In the genomic region with DNA sequence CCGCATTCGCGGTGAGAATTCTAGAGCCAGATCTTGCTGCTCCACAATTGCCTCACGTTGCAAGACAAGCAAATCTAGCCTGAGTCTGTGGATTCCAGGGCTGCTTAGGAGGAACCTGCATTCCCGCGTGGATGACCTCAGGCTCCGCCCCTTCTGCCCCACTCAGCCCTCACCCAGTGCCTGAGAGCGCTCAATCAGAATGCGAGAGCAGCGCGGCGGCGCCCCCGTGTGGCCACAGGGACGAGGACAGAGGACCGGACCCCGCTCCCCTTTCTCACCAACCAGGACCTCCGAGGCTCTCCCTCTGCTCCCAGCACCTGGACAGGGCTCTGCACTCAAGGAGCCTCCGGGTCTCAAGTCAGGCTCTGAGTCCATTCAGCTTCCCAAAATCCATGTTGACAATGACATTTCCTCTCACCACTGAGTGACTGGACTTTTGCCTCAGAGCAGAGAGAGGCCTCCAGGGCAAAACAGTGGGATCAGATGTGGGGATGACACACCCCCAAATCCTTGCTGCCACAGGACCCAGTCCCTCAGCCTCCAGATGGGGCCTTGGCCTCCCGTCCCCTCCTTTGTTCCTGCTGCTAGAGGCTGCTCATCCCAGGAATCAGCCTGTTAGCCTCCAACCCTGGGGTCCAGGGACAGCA, we compare ENCODE assay signal across 7 cellular contexts. TPM values are rescaled to one million over a fixed set of nuclear protein-coding genes. Genes with fewer than 3 reads are reported as not detected.
DNase-seq lines count a peak whose midpoint lies in the region; ATAC-seq and TF ChIP-seq lines count a peak whose summit lies in the region.

No MANE protein-coding gene starts in this region.

- no peak for TF ChIP-seq POLR2A in esophagus squamous epithelium (IDR thresholded peaks at IDR 0.05)

- no peaks in the 10 kb centered on the region for H3K36me3 Mint-ChIP-seq in naive thymus-derived CD4-positive, alpha-beta T cell
- H3K36me3 Mint-ChIP-seq in stimulated activated effector memory CD8-positive, alpha-beta T cell treated with anti-CD3 and anti-CD28 coated beads, Interleukin-12 subunit alpha, Interleukin-12 subunit beta, amount 100 ng/mL, for 72 hours = no peaks in the 10 kb centered on the region

- WGBS in esophagus squamous epithelium, 2 donors = 17 to 54% methylated on average over 4 to 17 of the region's 20 CpGs

- POLR2A ChIA-PET in naive thymus-derived CD4-positive, alpha-beta T cell (lab: Charles Lee) = interaction anchor here (0.6 kb wide), 1 partner anchor 200 kb away, joined by 5 read pairs; no protein-coding TSS in a partner anchor

- TF ChIP-seq CTCF in GM12875 (IDR thresholded peaks at IDR 0.05; ENCODE audit: borderline replicate concordance, insufficient read depth, low read depth, low read length) = peak; percentile 92
- TF ChIP-seq CTCF in esophagus squamous epithelium (IDR thresholded peaks at IDR 0.05) = peak; percentile 65 to 83 (median 77)

- peak overlapping the region in 2 of 10 donors; percentile 39 to 44 for H3K4me3 Mint-ChIP-seq in naive thymus-derived CD4-positive, alpha-beta T cell
- H3K4me3 Mint-ChIP-seq in stimulated activated effector memory CD8-positive, alpha-beta T cell treated with anti-CD3 and anti-CD28 coated beads, Interleukin-12 subunit alpha, Interleukin-12 subunit beta, amount 100 ng/mL, for 72 hours = no peak overlapping the region

- peaks cover 0 to 6% (median 6%) of the 10 kb centered on the region in 3 donors for H3K4me1 ChIP-seq in esophagus squamous epithelium
- no peaks in the 10 kb centered on the region for H3K4me1 ChIP-seq in naive thymus-derived CD4-positive, alpha-beta T cell (ENCODE audit: control insufficient read depth in 2 of 2, insufficient read depth in 2 of 2, low read length in 2 of 2)

- DNase-seq in HS-27A (ENCODE audit: low read depth) = peak; percentile 39
- peak; percentile 87 for DNase-seq in OCI-M1 (lab: John Stamatoyannopoulos, UW)
- peak; percentile 82 for DNase-seq in activated T-cell treated with anti-CD3 and anti-CD28 coated beads for 48 hours (ENCODE audit: low read depth)
- no peak for DNase-seq in esophagus squamous epithelium (lab: John Stamatoyannopoulos, UW)
- DNase-seq in naive thymus-derived CD4-positive, alpha-beta T cell = peak; percentile 58 to 89 (median 76)
- DNase-seq in stimulated activated effector memory CD8-positive, alpha-beta T cell treated with anti-CD3 and anti-CD28 coated beads, Interleukin-12 subunit alpha, Interleukin-12 subunit beta, amount 100 ng/mL, for 72 hours (ENCODE audit: low spot score in 2 of 2) = peak; percentile 87 to 93

- peak overlapping the region in 1 of 9 donors; percentile 67 for H3K27ac Mint-ChIP-seq in naive thymus-derived CD4-positive, alpha-beta T cell
- H3K27ac Mint-ChIP-seq in stimulated activated effector memory CD8-positive, alpha-beta T cell treated with anti-CD3 and anti-CD28 coated beads, Interleukin-12 subunit alpha, Interleukin-12 subunit beta, amount 100 ng/mL, for 72 hours = no peak overlapping the region

- intact Hi-C loops in esophagus squamous epithelium (cut with DNase I) = no loop called here
- intact Hi-C loops in naive thymus-derived CD4-positive, alpha-beta T cell (cut with micrococcal nuclease) = loop anchor here (1.0 kb wide), 4 partner anchors 40 to 294 kb away; no protein-coding TSS in a partner anchor

- CTCF ChIA-PET in naive thymus-derived CD4-positive, alpha-beta T cell (lab: Charles Lee) = interaction anchor here (0.7 to 1.7 kb wide), 6 partner anchors 17 to 177 kb away, joined by 3 to 10 read pairs (median 4); no protein-coding TSS in a partner anchor

- H3K27ac ChIP-seq in esophagus squamous epithelium = no peak overlapping the region
- H3K27ac ChIP-seq in naive thymus-derived CD4-positive, alpha-beta T cell (ENCODE audit: low read depth, low read length) = no peak overlapping the region

- no peak overlapping the region for H3K4me3 ChIP-seq in GM12875 (ENCODE audit: low read depth, low read length)
- H3K4me3 ChIP-seq in esophagus squamous epithelium = no peak overlapping the region
- no peak overlapping the region for H3K4me3 ChIP-seq in naive thymus-derived CD4-positive, alpha-beta T cell (ENCODE audit: low read length)

- H3K9me3 ChIP-seq in esophagus squamous epithelium = no peaks in the 10 kb centered on the region
- H3K9me3 ChIP-seq in naive thymus-derived CD4-positive, alpha-beta T cell (ENCODE audit: control insufficient read depth in 2 of 3, low read length in 3 of 3) = no peaks in the 10 kb centered on the region

- no peaks in the 10 kb centered on the region for H3K36me3 ChIP-seq in esophagus squamous epithelium
- H3K36me3 ChIP-seq in naive thymus-derived CD4-positive, alpha-beta T cell (ENCODE audit: control insufficient read depth in 2 of 3, insufficient read depth in 3 of 3, low read length in 3 of 3) = no peaks in the 10 kb centered on the region

- H3K27me3 ChIP-seq in esophagus squamous epithelium = peaks cover 0 to 55% (median 0%) of the 10 kb centered on the region in 4 donors
- H3K27me3 ChIP-seq in naive thymus-derived CD4-positive, alpha-beta T cell (ENCODE audit: control insufficient read depth in 2 of 2, insufficient read depth in 2 of 2, low read length in 2 of 2) = peaks cover 0 to 4% of the 10 kb centered on the region in 2 donors

- H3K4me1 Mint-ChIP-seq in naive thymus-derived CD4-positive, alpha-beta T cell = peaks cover 0 to 6% (median 0%) of the 10 kb centered on the region in 7 donors
- H3K4me1 Mint-ChIP-seq in stimulated activated effector memory CD8-positive, alpha-beta T cell treated with anti-CD3 and anti-CD28 coated beads, Interleukin-12 subunit alpha, Interleukin-12 subunit beta, amount 100 ng/mL, for 72 hours = no peaks in the 10 kb centered on the region

- peak; percentile 99 for ATAC-seq in naive thymus-derived CD4-positive, alpha-beta T cell
- ATAC-seq in stimulated activated effector memory CD8-positive, alpha-beta T cell treated with anti-CD3 and anti-CD28 coated beads, Interleukin-12 subunit alpha, Interleukin-12 subunit beta, amount 100 ng/mL, for 72 hours = peak; percentile 97

- peaks cover 0 to 1% (median 0%) of the 10 kb centered on the region in 11 donors for H3K9me3 Mint-ChIP-seq in naive thymus-derived CD4-positive, alpha-beta T cell
- H3K9me3 Mint-ChIP-seq in stimulated activated effector memory CD8-positive, alpha-beta T cell treated with anti-CD3 and anti-CD28 coated beads, Interleukin-12 subunit alpha, Interleukin-12 subunit beta, amount 100 ng/mL, for 72 hours = no peaks in the 10 kb centered on the region

- peaks cover 20 to 51% (median 40%) of the 10 kb centered on the region in 5 donors for H3K27me3 Mint-ChIP-seq in naive thymus-derived CD4-positive, alpha-beta T cell

RNA-seq across cellular contexts. Expression of a gene that starts 52.0 kb away (rescaled TPM):
- total RNA-seq in esophagus squamous epithelium = 100 to 1,000 TPM in 1 of 4 donors, 10 to 100 TPM in 3; 60.2 to 101 (median 81.7) TPM
- 10 to 100 TPM; 39.7 to 61.2 (median 44.9) TPM for total RNA-seq in naive thymus-derived CD4-positive, alpha-beta T cell
- 100 to 1,000 TPM in 1 of 2 donors, 10 to 100 TPM in 1; 74.9 to 114 TPM for polyA plus RNA-seq in naive thymus-derived CD4-positive, alpha-beta T cell
